Comparison of ENCODE assay signal across 29 cellular contexts in genomic region chr5:147485814-147486213, GRCh38. TPM values are rescaled to one million over a fixed set of nuclear protein-coding genes. Genes with fewer than 3 reads are reported as not detected.
DNase-seq lines count a peak whose midpoint lies in the region; ATAC-seq and TF ChIP-seq lines count a peak whose summit lies in the region.
"Had no signal": no experiment of that assay in that cellular context is flagged by ENCODE, and none has a peak within 500 bp of the region (broad histone marks: within the 10 kb centered on the region; RNA-seq: fewer than 3 reads in every experiment).

No MANE protein-coding gene starts in this region.

- no peak for ATAC-seq in Right ventricle myocardium inferior
- ATAC-seq: effector memory CD8-positive, alpha-beta T cell; stimulated activated naive CD8-positive, alpha-beta T cell treated with anti-CD3 and anti-CD28 coated beads, Interleukin-15, amount 100 ng/mL, for 72 hours had no signal

- peaks cover 59% of the 10 kb centered on the region for H3K4me1 Mint-ChIP-seq in endothelial cell (ENCODE audit: unreplicated experiment)
- H3K4me1 Mint-ChIP-seq in activated naive CD4-positive, alpha-beta T cell treated with anti-CD3 and anti-CD28 coated beads for 36 hours (ENCODE audit: low read depth): no peaks in the 10 kb centered on the region
- H3K4me1 Mint-ChIP-seq: CD4-positive, alpha-beta memory T cell; stimulated activated naive CD8-positive, alpha-beta T cell treated with anti-CD3 and anti-CD28 coated beads, Interleukin-15, amount 100 ng/mL, for 72 hours had no signal

- intact Hi-C loops in Right ventricle myocardium inferior (cut with DNase I): no loop called here
- intact Hi-C loops in activated naive CD4-positive, alpha-beta T cell treated with anti-CD3 and anti-CD28 coated beads for 36 hours (cut with micrococcal nuclease): no loop called here

- 84% methylated on average over 2 of the region's 2 CpGs for WGBS in hepatocyte (ENCODE audit: low lambda C conversion rate, missing lambda C conversion rate)

- H3K4me2 ChIP-seq in hepatocyte: no peak overlapping the region

- H3K36me3 ChIP-seq in right atrium auricular region (no peaks in the 10 kb centered on the region), rectal smooth muscle tissue (ENCODE audit: control insufficient read depth, insufficient read depth, low read length) (no peaks in the 10 kb centered on the region), hepatocyte (replicated peaks; ENCODE audit: insufficient read depth, low read depth) (no peaks in the 10 kb centered on the region)
- H3K36me3 ChIP-seq: ovary had no signal

- DNase-seq in right atrium auricular region (ENCODE audit: low spot score): no peak
- no peak for DNase-seq in Right ventricle myocardium inferior (ENCODE audit: missing footprints)
- no peak for DNase-seq in endothelial cell (ENCODE audit: low spot score)
- no peak for DNase-seq in amniotic stem cell (lab: John Stamatoyannopoulos, UW)
- no peak for DNase-seq in activated T-cell treated with anti-CD3 and anti-CD28 coated beads, Interleukin-2, amount 50 U/mL, for 1 hour
- DNase-seq in activated naive CD4-positive, alpha-beta T cell treated with anti-CD3 and anti-CD28 coated beads for 36 hours: no peak
- DNase-seq in hepatocyte (ENCODE audit: low spot score): no peak
- DNase-seq: activated CD4-positive, alpha-beta T cell treated with anti-CD3 and anti-CD28 coated beads for 4 hours; anterior cingulate cortex; caudate nucleus; CD4-positive, alpha-beta memory T cell; effector memory CD8-positive, alpha-beta T cell; foreskin melanocyte; Karpas-422; mammary epithelial cell; NCI-H1436; NCI-H2081 treated with DMSO at 0.1 percent for 48 hours; NCI-H226; NCI-H526 treated with DMSO at 0.1 percent for 48 hours; nephron progenitor cell; ovary; SHP77 treated with DMSO at 0.1 percent for 48 hours; stimulated activated CD4-positive, alpha-beta T cell treated with anti-CD3 and anti-CD28 coated beads, Interleukin-12 subunit alpha, Interleukin-12 subunit beta, amount 100 ng/mL, for 4 hours; stimulated activated CD4-positive, alpha-beta T cell treated with anti-CD3 and anti-CD28 coated beads, Interleukin-2, amount 100 ng/mL, for 48 hours; stimulated activated naive CD8-positive, alpha-beta T cell treated with anti-CD3 and anti-CD28 coated beads, Interleukin-15, amount 100 ng/mL, for 72 hours; SW 1271 had no signal

- peak overlapping the region; percentile 72 to 86 for H3K27ac ChIP-seq in right atrium auricular region
- peak overlapping the region; percentile 27 for H3K27ac ChIP-seq in rectal smooth muscle tissue (ENCODE audit: low read depth, low read length)
- no peak overlapping the region for H3K27ac ChIP-seq in hepatocyte

- H3K27me3 ChIP-seq in right atrium auricular region (no peaks in the 10 kb centered on the region), rectal smooth muscle tissue (ENCODE audit: control insufficient read depth, insufficient read depth, low read length) (no peaks in the 10 kb centered on the region), hepatocyte (no peaks in the 10 kb centered on the region)
- H3K27me3 ChIP-seq: ovary had no signal

- no peaks in the 10 kb centered on the region for H3K9me3 Mint-ChIP-seq in endothelial cell (ENCODE audit: unreplicated experiment)
- H3K9me3 Mint-ChIP-seq in activated naive CD4-positive, alpha-beta T cell treated with anti-CD3 and anti-CD28 coated beads for 36 hours: no peaks in the 10 kb centered on the region
- H3K9me3 Mint-ChIP-seq: activated T-helper 2 cell treated with anti-CD3 and anti-CD28 coated beads, Interferon-gamma antibody, Interleukin-2, Interleukin-4, amounts not matched to agents 10 μg/mL and 5 μg/mL and 100 μg/mL, durations not matched to agents 14 hours and 24 hours and 36 hours; effector memory CD8-positive, alpha-beta T cell; nephron progenitor cell; stimulated activated naive CD8-positive, alpha-beta T cell treated with anti-CD3 and anti-CD28 coated beads, Interleukin-15, amount 100 ng/mL, for 72 hours had no signal

- H3K27ac Mint-ChIP-seq in endothelial cell (ENCODE audit: unreplicated experiment): peak overlapping the region; percentile 39
- no peak overlapping the region for H3K27ac Mint-ChIP-seq in activated naive CD4-positive, alpha-beta T cell treated with anti-CD3 and anti-CD28 coated beads for 36 hours
- H3K27ac Mint-ChIP-seq: activated naive CD8-positive, alpha-beta T cell; activated T-helper 2 cell treated with anti-CD3 and anti-CD28 coated beads, Interferon-gamma antibody, Interleukin-2, Interleukin-4, amounts not matched to agents 10 μg/mL and 5 μg/mL and 100 μg/mL, durations not matched to agents 14 hours and 24 hours and 36 hours; CD4-positive, alpha-beta memory T cell; effector memory CD8-positive, alpha-beta T cell; nephron progenitor cell; stimulated activated naive CD8-positive, alpha-beta T cell treated with anti-CD3 and anti-CD28 coated beads, Interleukin-15, amount 100 ng/mL, for 72 hours had no signal

- no peaks in the 10 kb centered on the region for H3K27me3 Mint-ChIP-seq in endothelial cell (ENCODE audit: unreplicated experiment)
- H3K27me3 Mint-ChIP-seq in activated naive CD4-positive, alpha-beta T cell treated with anti-CD3 and anti-CD28 coated beads for 36 hours (ENCODE audit: low read depth): peaks cover 8% of the 10 kb centered on the region

- no peak overlapping the region for H3K4me3 ChIP-seq in right atrium auricular region
- no peak overlapping the region for H3K4me3 ChIP-seq in rectal smooth muscle tissue (ENCODE audit: low read length)
- H3K4me3 ChIP-seq in hepatocyte: no peak overlapping the region
- H3K4me3 ChIP-seq: ovary had no signal

- peaks cover 0 to 44% of the 10 kb centered on the region in 2 donors for H3K4me1 ChIP-seq in right atrium auricular region
- H3K4me1 ChIP-seq in rectal smooth muscle tissue (ENCODE audit: control insufficient read depth, insufficient read depth, low read length): peaks cover 35% of the 10 kb centered on the region
- H3K4me1 ChIP-seq in hepatocyte (ENCODE audit: insufficient read depth): no peaks in the 10 kb centered on the region

- H3K4me3 Mint-ChIP-seq in endothelial cell (ENCODE audit: unreplicated experiment): no peak overlapping the region
- H3K4me3 Mint-ChIP-seq in activated naive CD4-positive, alpha-beta T cell treated with anti-CD3 and anti-CD28 coated beads for 36 hours: no peak overlapping the region
- H3K4me3 Mint-ChIP-seq: activated naive CD8-positive, alpha-beta T cell; CD4-positive, alpha-beta memory T cell; effector memory CD8-positive, alpha-beta T cell; nephron progenitor cell; stimulated activated naive CD8-positive, alpha-beta T cell treated with anti-CD3 and anti-CD28 coated beads, Interleukin-15, amount 100 ng/mL, for 72 hours had no signal

- H3K9me3 ChIP-seq in right atrium auricular region: peaks cover 0 to 7% of the 10 kb centered on the region in 2 donors
- no peaks in the 10 kb centered on the region for H3K9me3 ChIP-seq in hepatocyte (ENCODE audit: low read depth)
- H3K9me3 ChIP-seq: ovary had no signal

- no peaks in the 10 kb centered on the region for H3K9me2 ChIP-seq in hepatocyte (replicated peaks; ENCODE audit: insufficient read depth)

- H4K20me1 ChIP-seq in hepatocyte (ENCODE audit: insufficient read depth, poor library complexity, severe bottlenecking): no peaks in the 10 kb centered on the region

- no peak overlapping the region for H3K9ac ChIP-seq in rectal smooth muscle tissue (ENCODE audit: low read length)

- no peaks in the 10 kb centered on the region for H3K36me3 Mint-ChIP-seq in endothelial cell (ENCODE audit: low read depth, unreplicated experiment)
- H3K36me3 Mint-ChIP-seq in activated naive CD4-positive, alpha-beta T cell treated with anti-CD3 and anti-CD28 coated beads for 36 hours (ENCODE audit: low read depth): no peaks in the 10 kb centered on the region
- H3K36me3 Mint-ChIP-seq: activated naive CD8-positive, alpha-beta T cell; CD4-positive, alpha-beta memory T cell had no signal

- no peaks in the 10 kb centered on the region for H3K79me2 ChIP-seq in hepatocyte

- H2AFZ ChIP-seq in hepatocyte: no peak overlapping the region

- TF ChIP-seq CTCF in right atrium auricular region (IDR thresholded peaks at IDR 0.05) (no peak), endothelial cell (IDR thresholded peaks at IDR 0.05; ENCODE audit: unreplicated experiment) (no peak), hepatocyte (IDR thresholded peaks at IDR 0.05; ENCODE audit: poor library complexity) (no peak)

- CTCF ChIA-PET in activated naive CD4-positive, alpha-beta T cell treated with anti-CD3 and anti-CD28 coated beads for 36 hours (lab: Charles Lee): no interaction called here

RNA-seq across cellular contexts. Expression of gene DPYSL3, which starts 24.1 kb away (rescaled TPM):
- total RNA-seq in right atrium auricular region: 10 to 100 TPM; 45.3 to 56.2 TPM
- total RNA-seq in Right ventricle myocardium inferior: 22.1 TPM
- 27.6 TPM for total RNA-seq in endothelial cell (ENCODE audit: unreplicated experiment)
- under 1 TPM; 0.05 to 0.12 TPM for total RNA-seq in activated naive CD4-positive, alpha-beta T cell treated with anti-CD3 and anti-CD28 coated beads for 36 hours
- 70.4 and 78.0 TPM in 2 replicates for total RNA-seq in hepatocyte
- 24.9 and 35.7 TPM in 2 replicates for polyA plus RNA-seq in hepatocyte
- polyA plus RNA-seq: CD4-positive, alpha-beta memory T cell had no signal

Comparison
In these comparisons a context has a peak if more than half of its experiments do, and no peak if none do; other contexts are left out.
1. RNA of gene DPYSL3, which starts 24.1 kb away (total RNA-seq): 70.4 to 78.0 TPM in hepatocyte, 45.3 to 56.2 TPM in right atrium auricular region, 27.6 TPM in endothelial cell (single experiment) and 22.1 TPM in Right ventricle myocardium inferior (single experiment); 0.05 to 0.12 TPM in activated naive CD4-positive, alpha-beta T cell treated with anti-CD3 and anti-CD28 coated beads for 36 hours; every median in the first group is over 10 times any median in the second.